21 cellular contexts compared by ENCODE assay signal in the genomic region with DNA sequence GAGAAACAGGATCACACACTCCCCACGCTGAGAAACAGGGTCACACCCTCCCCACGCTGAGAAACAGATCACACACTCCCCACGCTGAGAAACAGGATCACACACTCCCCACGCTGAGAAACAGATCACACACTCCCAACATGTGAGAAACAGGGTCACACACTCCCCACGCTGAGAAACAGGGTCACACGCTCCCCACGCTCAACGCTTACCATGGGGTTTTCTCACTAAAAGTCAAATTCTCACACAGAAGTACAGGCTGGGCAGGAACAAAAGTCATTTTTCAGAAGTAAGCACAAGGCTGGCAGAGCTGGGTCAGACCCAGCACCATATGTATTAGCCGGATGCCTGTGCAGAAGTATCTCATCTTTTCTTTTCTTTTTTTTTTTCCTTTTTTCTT. TPM values are rescaled to one million over a fixed set of nuclear protein-coding genes. Genes with fewer than 3 reads are reported as not detected.
DNase-seq lines count a peak whose midpoint lies in the region; ATAC-seq, FAIRE-seq and TF ChIP-seq lines count a peak whose summit lies in the region.
"Had no signal": no experiment of that assay in that cellular context is flagged by ENCODE, and none has a peak within 500 bp of the region (broad histone marks: within the 10 kb centered on the region; RNA-seq: fewer than 3 reads in every experiment).

No MANE protein-coding gene starts in this region.

- no peak for TF ChIP-seq RAD21 in K562 (CRISPR knock-in tag; conservative IDR thresholded peaks at IDR 0.05 in 1 of 2, IDR thresholded peaks at IDR 0.05 in 1 of 2)

- in situ Hi-C loops in K562 (cut with MboI): no loop called here

- intact Hi-C loops in CD8-positive, alpha-beta T cell (cut with DNase I, micrococcal nuclease): no loop called here
- intact Hi-C loops in K562 (cut with micrococcal nuclease): no loop called here
- intact Hi-C loops in naive thymus-derived CD4-positive, alpha-beta T cell (cut with micrococcal nuclease): no loop called here
- intact Hi-C loops in MCF 10A (cut with micrococcal nuclease): no loop called here

- no peaks in the 10 kb centered on the region for H3K27me3 Mint-ChIP-seq in CD8-positive, alpha-beta T cell (ENCODE audit: low read depth)
- no peaks in the 10 kb centered on the region for H3K27me3 Mint-ChIP-seq in naive thymus-derived CD4-positive, alpha-beta T cell
- H3K27me3 Mint-ChIP-seq in MCF 10A (ENCODE audit: insufficient read depth, unreplicated experiment): no peaks in the 10 kb centered on the region
- H3K27me3 Mint-ChIP-seq: CD4-positive, alpha-beta memory T cell; IgD-negative memory B cell had no signal

- no peaks in the 10 kb centered on the region for H3K9me3 ChIP-seq in CD8-positive, alpha-beta T cell (ENCODE audit: low read length)
- no peaks in the 10 kb centered on the region for H3K9me3 ChIP-seq in K562 (replicated peaks; ENCODE audit: control insufficient read depth, insufficient read depth, low read depth, low read length)
- H3K9me3 ChIP-seq in naive thymus-derived CD4-positive, alpha-beta T cell (ENCODE audit: control insufficient read depth in 2 of 3, low read length in 3 of 3): no peaks in the 10 kb centered on the region
- H3K9me3 ChIP-seq: BLaER1 had no signal

- peaks cover 10% of the 10 kb centered on the region for H3K4me1 Mint-ChIP-seq in CD8-positive, alpha-beta T cell (ENCODE audit: low read depth)
- H3K4me1 Mint-ChIP-seq in naive thymus-derived CD4-positive, alpha-beta T cell: peaks cover 0 to 19% (median 1%) of the 10 kb centered on the region in 7 donors
- H3K4me1 Mint-ChIP-seq in stimulated activated effector memory CD8-positive, alpha-beta T cell treated with anti-CD3 and anti-CD28 coated beads, Interleukin-12 subunit alpha, Interleukin-12 subunit beta, amount 100 ng/mL, for 72 hours: peaks cover 34% of the 10 kb centered on the region
- H3K4me1 Mint-ChIP-seq in MCF 10A (ENCODE audit: insufficient read depth, unreplicated experiment): no peaks in the 10 kb centered on the region
- H3K4me1 Mint-ChIP-seq: CD14-positive monocyte, IgD-negative memory B cell had no signal

- WGBS in K562 (ENCODE audit: insufficient coverage, low coverage, missing lambda C conversion rate): 66% methylated on average over 8 of the region's 9 CpGs

- H3K79me2 ChIP-seq in K562 (ENCODE audit: control insufficient read depth, insufficient read depth, low read length): peaks cover 46% of the 10 kb centered on the region

- H3K36me3 Mint-ChIP-seq in CD8-positive, alpha-beta T cell: peaks cover 22% of the 10 kb centered on the region
- peaks cover 0 to 12% (median 0%) of the 10 kb centered on the region in 5 donors for H3K36me3 Mint-ChIP-seq in naive thymus-derived CD4-positive, alpha-beta T cell
- peaks cover 18% of the 10 kb centered on the region for H3K36me3 Mint-ChIP-seq in stimulated activated effector memory CD8-positive, alpha-beta T cell treated with anti-CD3 and anti-CD28 coated beads, Interleukin-12 subunit alpha, Interleukin-12 subunit beta, amount 100 ng/mL, for 72 hours
- H3K36me3 Mint-ChIP-seq in MCF 10A (ENCODE audit: insufficient read depth, unreplicated experiment): peaks cover 41% of the 10 kb centered on the region

- no peaks in the 10 kb centered on the region for H4K20me1 ChIP-seq in K562 (replicated peaks; ENCODE audit: control insufficient read depth, insufficient read depth, low read length)

- H3K9me1 ChIP-seq in K562 (ENCODE audit: control insufficient read depth, insufficient read depth, low read length): no peaks in the 10 kb centered on the region

- no peak for TF ChIP-seq EP300 in K562 (IDR thresholded peaks at IDR 0.05; ENCODE audit: low read length)

- no peak overlapping the region for H3K27ac ChIP-seq in CD8-positive, alpha-beta T cell (ENCODE audit: low read depth, low read length)
- peak overlapping the region; percentile 7; the same call in 1 of the 3 replicates for H3K27ac ChIP-seq in K562 (ENCODE audit: extremely low read depth, low read depth, low read length)
- no peak overlapping the region for H3K27ac ChIP-seq in naive thymus-derived CD4-positive, alpha-beta T cell (ENCODE audit: low read depth, low read length)
- H3K27ac ChIP-seq: BLaER1 had no signal

- no peak for ATAC-seq in CD8-positive, alpha-beta T cell
- ATAC-seq in K562 (no peak), GM18498 (IDR thresholded peaks at IDR 0.05; ENCODE audit: unreplicated experiment) (no peak)
- peak; percentile 32 for ATAC-seq in naive thymus-derived CD4-positive, alpha-beta T cell
- ATAC-seq in stimulated activated effector memory CD8-positive, alpha-beta T cell treated with anti-CD3 and anti-CD28 coated beads, Interleukin-12 subunit alpha, Interleukin-12 subunit beta, amount 100 ng/mL, for 72 hours: no peak
- ATAC-seq: HepG2 had no signal

- H3K27me3 ChIP-seq in CD8-positive, alpha-beta T cell (ENCODE audit: insufficient read depth, low read length): no peaks in the 10 kb centered on the region
- no peaks in the 10 kb centered on the region for H3K27me3 ChIP-seq in K562 (ENCODE audit: control insufficient read depth in 2 of 2, insufficient read depth in 2 of 2, low read length in 2 of 2)
- no peaks in the 10 kb centered on the region for H3K27me3 ChIP-seq in naive thymus-derived CD4-positive, alpha-beta T cell (ENCODE audit: control insufficient read depth in 2 of 2, insufficient read depth in 2 of 2, low read length in 2 of 2)
- H3K27me3 ChIP-seq: BLaER1 had no signal

- no peak overlapping the region for H2AFZ ChIP-seq in K562 (ENCODE audit: low read depth, low read length)

- H3K36me3 ChIP-seq in CD8-positive, alpha-beta T cell (ENCODE audit: insufficient read depth, low read length): no peaks in the 10 kb centered on the region
- peaks cover 40% of the 10 kb centered on the region for H3K36me3 ChIP-seq in K562 (ENCODE audit: control insufficient read depth, insufficient read depth, low read length)
- H3K36me3 ChIP-seq in naive thymus-derived CD4-positive, alpha-beta T cell (ENCODE audit: control insufficient read depth in 2 of 3, insufficient read depth in 3 of 3, low read length in 3 of 3): peaks cover 0 to 21% (median 0%) of the 10 kb centered on the region in 3 experiments

- CTCF ChIA-PET in CD8-positive, alpha-beta T cell (lab: Charles Lee): interaction anchor here (1.6 kb wide), 1 partner anchor 58 kb away, joined by 4 read pairs; no protein-coding TSS in a partner anchor
- CTCF ChIA-PET in K562 (lab: Yijun Ruan, JAX; ENCODE audit: low intra/inter-chr PET ratio) (no interaction called here), MCF 10A (lab: Yijun Ruan, JAX) (interaction anchor here (2.2 kb wide), 1 partner anchor 16 kb away, joined by 9 read pairs; no protein-coding TSS in a partner anchor)
- CTCF ChIA-PET in naive thymus-derived CD4-positive, alpha-beta T cell (lab: Charles Lee): no interaction called here

- H3K9me3 Mint-ChIP-seq in CD8-positive, alpha-beta T cell: no peaks in the 10 kb centered on the region
- H3K9me3 Mint-ChIP-seq in naive thymus-derived CD4-positive, alpha-beta T cell: no peaks in the 10 kb centered on the region
- H3K9me3 Mint-ChIP-seq in stimulated activated effector memory CD8-positive, alpha-beta T cell treated with anti-CD3 and anti-CD28 coated beads, Interleukin-12 subunit alpha, Interleukin-12 subunit beta, amount 100 ng/mL, for 72 hours: no peaks in the 10 kb centered on the region
- H3K9me3 Mint-ChIP-seq in MCF 10A (ENCODE audit: unreplicated experiment): no peaks in the 10 kb centered on the region
- H3K9me3 Mint-ChIP-seq: CD14-positive monocyte; CD4-positive, alpha-beta memory T cell; IgD-negative memory B cell had no signal

- no TSS peak for BruUV-seq in K562 (replicated peaks; lab: Mats Ljungman, UMichigan)
- BruUV-seq in MCF 10A (replicated peaks; lab: Mats Ljungman, UMichigan): no TSS peak

- no peak for FAIRE-seq in K562 (lab: Jason Lieb, UNC)
- FAIRE-seq: D721Med, G401.6, GM12892, HepG2 had no signal

- DNase-seq in CD8-positive, alpha-beta T cell: no peak
- DNase-seq in K562 (ENCODE audit: extremely low read depth in 1 of 4, low spot score in 3 of 4) (no peak), NCI-H82 treated with DMSO at 0.1 percent for 48 hours (lab: John Stamatoyannopoulos, UW; ENCODE audit: unreplicated experiment) (no peak), MCF 10A (ENCODE audit: unreplicated experiment) (no peak)
- no peak for DNase-seq in naive thymus-derived CD4-positive, alpha-beta T cell
- no peak for DNase-seq in stimulated activated effector memory CD8-positive, alpha-beta T cell treated with anti-CD3 and anti-CD28 coated beads, Interleukin-12 subunit alpha, Interleukin-12 subunit beta, amount 100 ng/mL, for 72 hours (ENCODE audit: low spot score in 2 of 2)
- DNase-seq: 8988T; CD4-positive, alpha-beta memory T cell; COR-L47; GOT3; H7 had no signal

- TF ChIP-seq POLR2A in K562 (conservative IDR thresholded peaks at IDR 0.05): no peak

- no peak overlapping the region for H3K4me3 Mint-ChIP-seq in CD8-positive, alpha-beta T cell
- no peak overlapping the region for H3K4me3 Mint-ChIP-seq in naive thymus-derived CD4-positive, alpha-beta T cell
- no peak overlapping the region for H3K4me3 Mint-ChIP-seq in stimulated activated effector memory CD8-positive, alpha-beta T cell treated with anti-CD3 and anti-CD28 coated beads, Interleukin-12 subunit alpha, Interleukin-12 subunit beta, amount 100 ng/mL, for 72 hours
- no peak overlapping the region for H3K4me3 Mint-ChIP-seq in MCF 10A (ENCODE audit: unreplicated experiment)
- H3K4me3 Mint-ChIP-seq: CD14-positive monocyte, IgD-negative memory B cell had no signal

- no peaks in the 10 kb centered on the region for H3K4me1 ChIP-seq in CD8-positive, alpha-beta T cell (ENCODE audit: insufficient read depth, low read length)
- H3K4me1 ChIP-seq in K562 (replicated peaks in 1 of 2; ENCODE audit: control insufficient read depth in 2 of 2, insufficient read depth in 2 of 2, low read length in 2 of 2): peaks cover 40 to 59% of the 10 kb centered on the region in 2 experiments
- peaks cover 0 to 6% of the 10 kb centered on the region in 2 donors for H3K4me1 ChIP-seq in naive thymus-derived CD4-positive, alpha-beta T cell (ENCODE audit: control insufficient read depth in 2 of 2, insufficient read depth in 2 of 2, low read length in 2 of 2)

- H3K4me3 ChIP-seq in CD8-positive, alpha-beta T cell (ENCODE audit: low read depth, low read length): no peak overlapping the region
- H3K4me3 ChIP-seq in K562: no peak overlapping the region
- H3K4me3 ChIP-seq in naive thymus-derived CD4-positive, alpha-beta T cell (ENCODE audit: low read length): no peak overlapping the region
- H3K4me3 ChIP-seq: BLaER1 had no signal

- POLR2A ChIA-PET in CD8-positive, alpha-beta T cell (lab: Charles Lee): no interaction called here
- POLR2A ChIA-PET in K562 (lab: Yijun Ruan, JAX): no interaction called here
- POLR2A ChIA-PET in naive thymus-derived CD4-positive, alpha-beta T cell (lab: Charles Lee): no interaction called here
- POLR2A ChIA-PET in MCF 10A (lab: Yijun Ruan, JAX): no interaction called here

- H3K4me2 ChIP-seq in K562 (ENCODE audit: insufficient read depth, low read length): no peak overlapping the region; the same call in 1 of the 2 replicates
- H3K4me2 ChIP-seq: BLaER1 had no signal

- peak overlapping the region; percentile 4 for H3K27ac Mint-ChIP-seq in CD8-positive, alpha-beta T cell
- H3K27ac Mint-ChIP-seq in naive thymus-derived CD4-positive, alpha-beta T cell: peak overlapping the region in 1 of 9 donors; percentile 6
- H3K27ac Mint-ChIP-seq in stimulated activated effector memory CD8-positive, alpha-beta T cell treated with anti-CD3 and anti-CD28 coated beads, Interleukin-12 subunit alpha, Interleukin-12 subunit beta, amount 100 ng/mL, for 72 hours: peak overlapping the region; percentile 82
- H3K27ac Mint-ChIP-seq in MCF 10A (ENCODE audit: low read depth, unreplicated experiment): no peak overlapping the region
- H3K27ac Mint-ChIP-seq: CD14-positive monocyte, IgD-negative memory B cell had no signal

- peak overlapping the region; percentile 45 to 68; a peak in 3 of 4 replicates for H3K9ac ChIP-seq in K562 (ENCODE audit: insufficient read depth in 1 of 2, low read depth in 2 of 2, low read length in 2 of 2)
- H3K9ac ChIP-seq: BLaER1 had no signal

- no peak for TF ChIP-seq CTCF in CD8-positive, alpha-beta T cell (IDR thresholded peaks at IDR 0.05)
- TF ChIP-seq CTCF in K562 (IDR thresholded peaks at IDR 0.05 in 2 of 3, conservative IDR thresholded peaks at IDR 0.05 in 1 of 3; ENCODE audit: insufficient read depth in 2 of 3, low read depth in 1 of 3, low read length in 3 of 3) (no peak), MCF 10A (IDR thresholded peaks at IDR 0.05; ENCODE audit: unreplicated experiment) (no peak)

RNA-seq across cellular contexts. Expression of gene NPRL3, which starts 14.5 kb away (rescaled TPM):
- total RNA-seq in CD8-positive, alpha-beta T cell: 10 to 100 TPM; 21.5 to 24.5 TPM
- 75.3 and 210 TPM in 2 replicates for total RNA-seq in K562 (2011; cell fraction: chromatin; rRNA removed; ENCODE audit: low replicate concordance)
- 101 and 104 TPM in 2 replicates for total RNA-seq in K562 (2011; cell fraction: nucleolus; rRNA removed)
- 79.9 and 94.8 TPM in 2 replicates for total RNA-seq in K562 (2011; cell fraction: nucleoplasm; rRNA removed)
- 8.4 and 10.9 TPM in 2 replicates for total RNA-seq in K562 (2014; rRNA removed)
- 3.7 and 5.6 TPM in 2 replicates for total RNA-seq in K562 (2014; rRNA removed; fragmentation: Illumina TruSeq; extraction: Trizol)
- 4.4 and 7.9 TPM in 2 replicates for total RNA-seq in K562 (2015; rRNA removed; fragmentation: Illumina TruSeq; extraction: Trizol)
- total RNA-seq in K562 (2021): 51.0 and 53.6 TPM in 2 replicates
- polyA plus RNA-seq in K562 (2011; rRNA removed): 9.7 and 26.3 TPM in 2 replicates
- 14.6 and 15.5 TPM in 2 replicates for polyA plus RNA-seq in K562 (2011; cell fraction: cytosol; rRNA removed)
- 49.9 and 59.5 TPM in 2 replicates for polyA plus RNA-seq in K562 (2011; cell fraction: nucleus; rRNA removed)
- polyA plus RNA-seq in K562 (2012): 44.9 and 60.8 TPM in 2 replicates
- polyA plus RNA-seq in K562 (2014; fragmentation: Illumina TruSeq; extraction: Trizol): 38.9 and 54.1 TPM in 2 replicates
- 1 to 10 TPM in 1 of 2 experiments, under 1 TPM in 1; 0.92 to 1.0 TPM for polyA plus RNA-seq in K562 (2014; fragmentation: Nextera tagmentation; extraction: Ambion mirVana)
- 18.8 and 19.1 TPM in 2 replicates for polyA plus RNA-seq in K562 (2014; rRNA removed)
- 13.2 and 14.2 TPM in 2 replicates for polyA minus RNA-seq in K562 (2011; rRNA and poly(A)+ RNA removed)
- 29.3 and 41.0 TPM in 2 replicates for polyA minus RNA-seq in K562 (2011; cell fraction: cytosol; rRNA and poly(A)+ RNA removed)
- 20.2 and 31.7 TPM in 2 replicates for polyA minus RNA-seq in K562 (2011; cell fraction: nucleus; rRNA and poly(A)+ RNA removed)
- 10 to 100 TPM; 33.7 to 53.1 (median 38.0) TPM for total RNA-seq in naive thymus-derived CD4-positive, alpha-beta T cell
- polyA plus RNA-seq in naive thymus-derived CD4-positive, alpha-beta T cell: 10 to 100 TPM in 1 of 2 donors, 1 to 10 TPM in 1; 9.9 to 19.6 TPM
- 34.9 and 45.2 TPM in 2 replicates for total RNA-seq in MCF 10A (2022)

RNA-seq across cellular contexts. Expression of gene HBZ, which starts 28.5 kb away (rescaled TPM):
- total RNA-seq in CD8-positive, alpha-beta T cell: not detected
- 24.8 and 31.8 TPM in 2 replicates for total RNA-seq in K562 (2011; cell fraction: chromatin; rRNA removed; ENCODE audit: low replicate concordance)
- total RNA-seq in K562 (2011; cell fraction: nucleolus; rRNA removed): 215 and 289 TPM in 2 replicates
- total RNA-seq in K562 (2011; cell fraction: nucleoplasm; rRNA removed): 142 and 150 TPM in 2 replicates
- 207 and 227 TPM in 2 replicates for total RNA-seq in K562 (2014; rRNA removed)
- 35.6 and 63.2 TPM in 2 replicates for total RNA-seq in K562 (2014; rRNA removed; fragmentation: Illumina TruSeq; extraction: Trizol)
- 53.5 and 58.0 TPM in 2 replicates for total RNA-seq in K562 (2015; rRNA removed; fragmentation: Illumina TruSeq; extraction: Trizol)
- total RNA-seq in K562 (2021): 480 and 495 TPM in 2 replicates
- polyA plus RNA-seq in K562 (2011; rRNA removed): 610 and 640 TPM in 2 replicates
- polyA plus RNA-seq in K562 (2011; cell fraction: cytosol; rRNA removed): 883 and 4,551 TPM in 2 replicates
- 162 and 437 TPM in 2 replicates for polyA plus RNA-seq in K562 (2011; cell fraction: nucleus; rRNA removed)
- 135 and 513 TPM in 2 replicates for polyA plus RNA-seq in K562 (2012)
- 101 and 278 TPM in 2 replicates for polyA plus RNA-seq in K562 (2014; fragmentation: Illumina TruSeq; extraction: Trizol)
- polyA plus RNA-seq in K562 (2014; fragmentation: Nextera tagmentation; extraction: Ambion mirVana): 100 to 1,000 TPM in 1 of 2 experiments, 10 to 100 TPM in 1; 80.7 to 113 TPM
- polyA plus RNA-seq in K562 (2014; rRNA removed): 365 and 410 TPM in 2 replicates
- polyA minus RNA-seq in K562 (2011; rRNA and poly(A)+ RNA removed): 45.2 and 140 TPM in 2 replicates
- 516 and 634 TPM in 2 replicates for polyA minus RNA-seq in K562 (2011; cell fraction: cytosol; rRNA and poly(A)+ RNA removed)
- 180 and 270 TPM in 2 replicates for polyA minus RNA-seq in K562 (2011; cell fraction: nucleus; rRNA and poly(A)+ RNA removed)
- not detected for total RNA-seq in naive thymus-derived CD4-positive, alpha-beta T cell
- not detected for polyA plus RNA-seq in naive thymus-derived CD4-positive, alpha-beta T cell
- not detected in 2 replicates for total RNA-seq in MCF 10A (2022)
- total RNA-seq: A673; CD4-positive, alpha-beta memory T cell; H7; HepG2 had no signal
- polyA plus RNA-seq: AG04450; CD14-positive monocyte; CD4-positive, alpha-beta memory T cell; IgD-negative memory B cell had no signal

RNA-seq across cellular contexts. Expression of gene HBM, which starts 41.8 kb away (rescaled TPM):
- total RNA-seq in CD8-positive, alpha-beta T cell: not detected
- total RNA-seq in K562 (2011; cell fraction: chromatin; rRNA removed; ENCODE audit: low replicate concordance): not detected in 2 replicates
- not detected in 2 replicates for total RNA-seq in K562 (2011; cell fraction: nucleolus; rRNA removed)
- total RNA-seq in K562 (2011; cell fraction: nucleoplasm; rRNA removed): not detected in 2 replicates
- not detected in 2 replicates for total RNA-seq in K562 (2014; rRNA removed)
- total RNA-seq in K562 (2014; rRNA removed; fragmentation: Illumina TruSeq; extraction: Trizol): not detected in 2 replicates
- not detected in 2 replicates for total RNA-seq in K562 (2015; rRNA removed; fragmentation: Illumina TruSeq; extraction: Trizol)
- total RNA-seq in K562 (2021): not detected in 2 replicates
- not detected in 2 replicates for polyA plus RNA-seq in K562 (2011; rRNA removed)
- 1.2 TPM in 1 of 2 replicates, not detected in the other for polyA plus RNA-seq in K562 (2011; cell fraction: cytosol; rRNA removed)
- polyA plus RNA-seq in K562 (2011; cell fraction: nucleus; rRNA removed): not detected in 2 replicates
- not detected in 2 replicates for polyA plus RNA-seq in K562 (2012)
- not detected in 2 replicates for polyA plus RNA-seq in K562 (2014; fragmentation: Illumina TruSeq; extraction: Trizol)
- not detected for polyA plus RNA-seq in K562 (2014; fragmentation: Nextera tagmentation; extraction: Ambion mirVana)
- not detected in 2 replicates for polyA plus RNA-seq in K562 (2014; rRNA removed)
- polyA minus RNA-seq in K562 (2011; rRNA and poly(A)+ RNA removed): not detected in 2 replicates
- polyA minus RNA-seq in K562 (2011; cell fraction: cytosol; rRNA and poly(A)+ RNA removed): not detected in 2 replicates
- polyA minus RNA-seq in K562 (2011; cell fraction: nucleus; rRNA and poly(A)+ RNA removed): not detected in 2 replicates
- not detected for total RNA-seq in naive thymus-derived CD4-positive, alpha-beta T cell
- polyA plus RNA-seq in naive thymus-derived CD4-positive, alpha-beta T cell: not detected
- total RNA-seq in MCF 10A (2022): not detected in 2 replicates
- total RNA-seq: A673; CD4-positive, alpha-beta memory T cell; H7; HepG2 had no signal
- polyA plus RNA-seq: AG04450; CD14-positive monocyte; CD4-positive, alpha-beta memory T cell; HepG2; IgD-negative memory B cell had no signal

RNA-seq across cellular contexts. Expression of gene MPG, which starts 45.9 kb away (rescaled TPM):
- 10 to 100 TPM; 12.3 to 13.0 TPM for total RNA-seq in CD8-positive, alpha-beta T cell
- 6.3 and 35.1 TPM in 2 replicates for total RNA-seq in K562 (2011; cell fraction: chromatin; rRNA removed; ENCODE audit: low replicate concordance)
- 52.2 and 54.0 TPM in 2 replicates for total RNA-seq in K562 (2011; cell fraction: nucleolus; rRNA removed)
- 26.0 and 30.7 TPM in 2 replicates for total RNA-seq in K562 (2011; cell fraction: nucleoplasm; rRNA removed)
- 192 and 226 TPM in 2 replicates for total RNA-seq in K562 (2014; rRNA removed)
- 5.0 and 6.1 TPM in 2 replicates for total RNA-seq in K562 (2014; rRNA removed; fragmentation: Illumina TruSeq; extraction: Trizol)
- 47.1 and 52.8 TPM in 2 replicates for total RNA-seq in K562 (2015; rRNA removed; fragmentation: Illumina TruSeq; extraction: Trizol)
- total RNA-seq in K562 (2021): 80.1 and 81.9 TPM in 2 replicates
- polyA plus RNA-seq in K562 (2011; rRNA removed): 36.2 and 52.2 TPM in 2 replicates
- polyA plus RNA-seq in K562 (2011; cell fraction: cytosol; rRNA removed): 102 and 222 TPM in 2 replicates
- polyA plus RNA-seq in K562 (2011; cell fraction: nucleus; rRNA removed): 38.8 and 51.3 TPM in 2 replicates
- polyA plus RNA-seq in K562 (2012): 46.7 and 91.8 TPM in 2 replicates
- polyA plus RNA-seq in K562 (2014; fragmentation: Illumina TruSeq; extraction: Trizol): 21.1 and 55.2 TPM in 2 replicates
- polyA plus RNA-seq in K562 (2014; fragmentation: Nextera tagmentation; extraction: Ambion mirVana): 1 to 10 TPM in 1 of 2 experiments, under 1 TPM in 1; 0.42 to 2.2 TPM
- 138 and 214 TPM in 2 replicates for polyA plus RNA-seq in K562 (2014; rRNA removed)
- polyA minus RNA-seq in K562 (2011; rRNA and poly(A)+ RNA removed): 5.7 and 7.4 TPM in 2 replicates
- 34.4 and 54.7 TPM in 2 replicates for polyA minus RNA-seq in K562 (2011; cell fraction: cytosol; rRNA and poly(A)+ RNA removed)
- 15.9 and 16.8 TPM in 2 replicates for polyA minus RNA-seq in K562 (2011; cell fraction: nucleus; rRNA and poly(A)+ RNA removed)
- total RNA-seq in naive thymus-derived CD4-positive, alpha-beta T cell: 10 to 100 TPM; 17.5 to 59.5 (median 25.4) TPM
- 10 to 100 TPM; 50.5 to 52.3 TPM for polyA plus RNA-seq in naive thymus-derived CD4-positive, alpha-beta T cell
- 62.8 and 66.1 TPM in 2 replicates for total RNA-seq in MCF 10A (2022)

RNA-seq across cellular contexts. Expression of gene HBA2, which starts 48.7 kb away (rescaled TPM):
- total RNA-seq in CD8-positive, alpha-beta T cell: not detected
- total RNA-seq in K562 (2011; cell fraction: chromatin; rRNA removed; ENCODE audit: low replicate concordance): 30.8 and 82.0 TPM in 2 replicates
- 188 and 285 TPM in 2 replicates for total RNA-seq in K562 (2011; cell fraction: nucleolus; rRNA removed)
- total RNA-seq in K562 (2011; cell fraction: nucleoplasm; rRNA removed): 162 and 198 TPM in 2 replicates
- 286 and 525 TPM in 2 replicates for total RNA-seq in K562 (2014; rRNA removed)
- 21.9 and 40.4 TPM in 2 replicates for total RNA-seq in K562 (2014; rRNA removed; fragmentation: Illumina TruSeq; extraction: Trizol)
- 60.6 and 61.0 TPM in 2 replicates for total RNA-seq in K562 (2015; rRNA removed; fragmentation: Illumina TruSeq; extraction: Trizol)
- total RNA-seq in K562 (2021): 443 and 467 TPM in 2 replicates
- 144 and 346 TPM in 2 replicates for polyA plus RNA-seq in K562 (2011; rRNA removed)
- 625 and 2,736 TPM in 2 replicates for polyA plus RNA-seq in K562 (2011; cell fraction: cytosol; rRNA removed)
- 266 and 710 TPM in 2 replicates for polyA plus RNA-seq in K562 (2011; cell fraction: nucleus; rRNA removed)
- polyA plus RNA-seq in K562 (2012): 154 and 603 TPM in 2 replicates
- polyA plus RNA-seq in K562 (2014; fragmentation: Illumina TruSeq; extraction: Trizol): 106 and 709 TPM in 2 replicates
- 100 to 1,000 TPM; 331 to 366 TPM for polyA plus RNA-seq in K562 (2014; fragmentation: Nextera tagmentation; extraction: Ambion mirVana)
- 670 and 853 TPM in 2 replicates for polyA plus RNA-seq in K562 (2014; rRNA removed)
- 110 and 197 TPM in 2 replicates for polyA minus RNA-seq in K562 (2011; rRNA and poly(A)+ RNA removed)
- 1,122 and 1,215 TPM in 2 replicates for polyA minus RNA-seq in K562 (2011; cell fraction: cytosol; rRNA and poly(A)+ RNA removed)
- 117 and 158 TPM in 2 replicates for polyA minus RNA-seq in K562 (2011; cell fraction: nucleus; rRNA and poly(A)+ RNA removed)
- 10 to 100 TPM in 1 of 5 experiments, 1 to 10 TPM in 1, under 1 TPM in 1, not detected in 2; 0.68 to 10.4 (median 1.1) TPM for total RNA-seq in naive thymus-derived CD4-positive, alpha-beta T cell
- under 1 TPM in 1 of 2 donors, not detected in 1; 0.63 TPM for polyA plus RNA-seq in naive thymus-derived CD4-positive, alpha-beta T cell
- total RNA-seq in MCF 10A (2022): not detected in 2 replicates
- total RNA-seq: H7, HepG2 had no signal
- polyA plus RNA-seq: AG04450, HepG2 had no signal

Comparison
In these comparisons a context has a peak if more than half of its experiments do, and no peak if none do; other contexts are left out.
1. RNA of gene HBZ, which starts 28.5 kb away (total RNA-seq): 24.8 to 495 TPM in K562; not detected in CD8-positive, alpha-beta T cell, not detected in naive thymus-derived CD4-positive, alpha-beta T cell and not detected in MCF 10A; every median in the first group is over 10 times any median in the second.
2. CTCF ChIA-PET loops: an anchor here in CD8-positive, alpha-beta T cell (1.6 kb wide) and MCF 10A (2.2 kb wide); none called in K562 and naive thymus-derived CD4-positive, alpha-beta T cell.